ENCODE assay signal across 9 cellular contexts in the genomic region with DNA sequence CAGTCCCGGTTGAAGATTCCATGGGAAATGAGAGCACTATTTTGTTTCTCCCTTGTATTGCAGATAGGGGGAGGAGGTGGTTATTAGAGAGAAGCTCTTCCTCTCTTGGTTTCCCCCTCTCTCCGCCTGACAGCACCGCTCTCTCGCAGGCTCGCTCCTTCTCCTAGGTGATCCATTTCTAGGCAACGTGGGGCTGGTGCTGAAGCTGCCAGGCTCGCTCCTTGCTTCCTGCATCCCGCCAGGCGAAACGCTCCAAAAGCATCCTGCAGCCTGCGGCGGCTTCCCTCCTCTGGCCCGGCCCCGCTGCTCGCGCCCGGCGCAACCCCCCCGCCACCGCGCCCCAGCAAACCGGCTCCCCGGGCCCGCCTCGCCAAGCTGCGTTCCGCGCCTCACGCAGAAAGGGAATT. TPM values are rescaled to one million over a fixed set of nuclear protein-coding genes. Genes with fewer than 3 reads are reported as not detected.
DNase-seq lines count a peak whose midpoint lies in the region; ATAC-seq and TF ChIP-seq lines count a peak whose summit lies in the region.
"Had no signal": no experiment of that assay in that cellular context is flagged by ENCODE, and none has a peak within 500 bp of the region (broad histone marks: within the 10 kb centered on the region; RNA-seq: fewer than 3 reads in every experiment).

A gene (plus strand): TSS at position 346 of the 407 bp plus-strand sequence.

- H3K36me3 ChIP-seq in ascending aorta = no peaks in the 10 kb centered on the region
- H3K36me3 ChIP-seq in thoracic aorta = no peaks in the 10 kb centered on the region

- ATAC-seq in thoracic aorta (ENCODE audit: insufficient number of reproducible peaks, low FRiP score, low read depth) = no peak
- no peak for ATAC-seq in omental fat pad (ENCODE audit: low FRiP score)

- H3K4me1 ChIP-seq in ascending aorta (peaks cover 4 to 9% of the 10 kb centered on the region in 2 donors), thoracic aorta (ENCODE audit: control insufficient read depth in 1 of 2, low read depth in 2 of 2) (peaks cover 16 to 27% of the 10 kb centered on the region in 2 donors)

- TF ChIP-seq CTCF in ascending aorta (IDR thresholded peaks at IDR 0.05) (no peak), thoracic aorta (IDR thresholded peaks at IDR 0.05) (no peak), omental fat pad (IDR thresholded peaks at IDR 0.05) (no peak)

- intact Hi-C loops in ascending aorta (cut with DNase I) = no loop called here

- H3K9me3 ChIP-seq in ascending aorta (no peaks in the 10 kb centered on the region), thoracic aorta (no peaks in the 10 kb centered on the region)

- peak within 1 kb of the TSS; percentile 34 to 54 for H3K4me3 ChIP-seq in ascending aorta
- peak within 1 kb of the TSS; percentile 72 for H3K4me3 ChIP-seq in thoracic aorta

- H3K27me3 ChIP-seq in ascending aorta (peaks cover 6% of the 10 kb centered on the region), thoracic aorta (replicated peaks; ENCODE audit: insufficient read depth) (peaks cover 9% of the 10 kb centered on the region)

- H3K27ac ChIP-seq in ascending aorta (no peak within 1 kb of the TSS), thoracic aorta (no peak within 1 kb of the TSS)

- DNase-seq in NCI-H1105 treated with DMSO at 0.1 percent for 48 hours (lab: John Stamatoyannopoulos, UW) (peak; percentile 40), NCI-H1105 (lab: John Stamatoyannopoulos, UW) (no peak), ascending aorta (ENCODE audit: low spot score in 2 of 2) (no peak), iPS-NIHi11 (ENCODE audit: low spot score) (peak; percentile 67), thoracic aorta (ENCODE audit: low spot score) (no peak), omental fat pad (ENCODE audit: low spot score) (no peak), HPDE6-E6E7 (ENCODE audit: extremely low spot score) (no peak), NCI-H1436 treated with DMSO at 0.1 percent for 48 hours (lab: John Stamatoyannopoulos, UW) (no peak)

RNA-seq across cellular contexts. Expression of the gene that starts here (rescaled TPM):
- not detected for total RNA-seq in ascending aorta
- under 1 TPM in 1 of 2 donors, not detected in 1; 0.28 TPM for total RNA-seq in thoracic aorta
- total RNA-seq in omental fat pad = not detected
- total RNA-seq: fibroblast of villous mesenchyme had no signal

Comparison
In these comparisons a context has a peak if more than half of its experiments do, and no peak if none do; other contexts are left out.
1. DNase-seq: peak in NCI-H1105 treated with DMSO at 0.1 percent for 48 hours (single experiment) and iPS-NIHi11 (single experiment); none in NCI-H1105 (single experiment), ascending aorta (0 of 2), thoracic aorta (single experiment), omental fat pad (single experiment), HPDE6-E6E7 (single experiment) and NCI-H1436 treated with DMSO at 0.1 percent for 48 hours (single experiment).